In genomic region chr3:129282727-129283327, GRCh38 we compare ENCODE assay signal across 8 cellular contexts. TPM values are rescaled to one million over a fixed set of nuclear protein-coding genes. Genes with fewer than 3 reads are reported as not detected.
DNase-seq lines count a peak whose midpoint lies in the region; ATAC-seq and TF ChIP-seq lines count a peak whose summit lies in the region.

No MANE protein-coding gene starts in this region.

- TF ChIP-seq CTCF in NB4 (IDR thresholded peaks at IDR 0.05; ENCODE audit: low read depth, low read length) (no peak), body of pancreas (IDR thresholded peaks at IDR 0.05) (no peak), upper lobe of right lung (IDR thresholded peaks at IDR 0.05) (no peak), smooth muscle cell (IDR thresholded peaks at IDR 0.05; ENCODE audit: borderline replicate concordance, insufficient read depth, poor library complexity, severe bottlenecking) (no peak), prostate gland (IDR thresholded peaks at IDR 0.05) (no peak)

- peaks cover 11% of the 10 kb centered on the region for H4K20me1 ChIP-seq in smooth muscle cell (ENCODE audit: low read depth)

- H3F3A ChIP-seq in smooth muscle cell (ENCODE audit: low read depth) = peaks cover 6% of the 10 kb centered on the region

- no peak overlapping the region for H3K9ac ChIP-seq in smooth muscle cell (ENCODE audit: low read depth)

- H3K27me3 ChIP-seq in body of pancreas (no peaks in the 10 kb centered on the region), upper lobe of right lung (no peaks in the 10 kb centered on the region), smooth muscle cell (ENCODE audit: low read depth) (no peaks in the 10 kb centered on the region), prostate gland (replicated peaks; ENCODE audit: insufficient read depth) (no peaks in the 10 kb centered on the region)

- no peak for TF ChIP-seq POLR2A in NB4 (IDR thresholded peaks at IDR 0.05; ENCODE audit: extremely low read depth, insufficient read length)
- no peak for TF ChIP-seq POLR2A in body of pancreas (IDR thresholded peaks at IDR 0.05)
- TF ChIP-seq POLR2A in prostate gland (IDR thresholded peaks at IDR 0.05) = no peak

- H3K9me3 ChIP-seq in body of pancreas (no peaks in the 10 kb centered on the region), upper lobe of right lung (no peaks in the 10 kb centered on the region), smooth muscle cell (replicated peaks; ENCODE audit: low read depth) (no peaks in the 10 kb centered on the region), prostate gland (no peaks in the 10 kb centered on the region)

- H3K4me1 ChIP-seq in body of pancreas = peaks cover 17% of the 10 kb centered on the region
- peaks cover 18% of the 10 kb centered on the region for H3K4me1 ChIP-seq in upper lobe of right lung
- peaks cover 13% of the 10 kb centered on the region for H3K4me1 ChIP-seq in smooth muscle cell (ENCODE audit: low read depth)
- H3K4me1 ChIP-seq in prostate gland (replicated peaks) = no peaks in the 10 kb centered on the region

- no peak overlapping the region for H3K4me2 ChIP-seq in smooth muscle cell

- H3K4me3 ChIP-seq in NB4 (ENCODE audit: low read depth, low read length) = no peak overlapping the region
- no peak overlapping the region for H3K4me3 ChIP-seq in body of pancreas
- H3K4me3 ChIP-seq in upper lobe of right lung = no peak overlapping the region
- no peak overlapping the region for H3K4me3 ChIP-seq in smooth muscle cell
- no peak overlapping the region for H3K4me3 ChIP-seq in prostate gland

- H2AFZ ChIP-seq in smooth muscle cell (ENCODE audit: low read depth) = no peak overlapping the region

- H3K36me3 ChIP-seq in body of pancreas (replicated peaks in 1 of 2; ENCODE audit: insufficient read depth in 1 of 2, low read depth in 2 of 2) (no peaks in the 10 kb centered on the region), upper lobe of right lung (peaks cover 12% of the 10 kb centered on the region), smooth muscle cell (ENCODE audit: low read depth) (no peaks in the 10 kb centered on the region), prostate gland (no peaks in the 10 kb centered on the region)

- no peak overlapping the region for H3K27ac ChIP-seq in body of pancreas
- H3K27ac ChIP-seq in upper lobe of right lung = no peak overlapping the region
- H3K27ac ChIP-seq in smooth muscle cell (ENCODE audit: low read depth) = no peak overlapping the region
- H3K27ac ChIP-seq in prostate gland = no peak overlapping the region

- WGBS in body of pancreas, 2 donors = 65 to 80% methylated on average over 6 of the region's 6 CpGs
- 80% methylated on average over 6 of the region's 6 CpGs for WGBS in smooth muscle cell (ENCODE audit: low lambda C conversion rate)
- whole genome bisulfite sequencing in prostate gland = 70% methylated on average over 6 of the region's 6 CpGs

- peak; percentile 16 for DNase-seq in NB4 (ENCODE audit: low read depth)
- peak; percentile 67 for DNase-seq in fibroblast of gingiva (ENCODE audit: low read depth)
- DNase-seq in body of pancreas = no peak
- no peak for DNase-seq in upper lobe of right lung
- DNase-seq in smooth muscle cell (lab: John Stamatoyannopoulos, UW; ENCODE audit: unreplicated experiment) = no peak
- DNase-seq in prostate gland (ENCODE audit: low spot score) = no peak

- intact Hi-C loops in body of pancreas (cut with DNase I) = no loop called here
- intact Hi-C loops in upper lobe of right lung (cut with DNase I) = no loop called here
- intact Hi-C loops in prostate gland (cut with DNase I) = no loop called here

- ATAC-seq in GM18519 (IDR thresholded peaks at IDR 0.05; ENCODE audit: low FRiP score, unreplicated experiment) = peak; percentile 71
- peak; percentile 67 for ATAC-seq in HG02571 (IDR thresholded peaks at IDR 0.05; ENCODE audit: unreplicated experiment)
- ATAC-seq in body of pancreas = no peak
- ATAC-seq in upper lobe of right lung = no peak

- peaks cover 5% of the 10 kb centered on the region for H3K79me2 ChIP-seq in smooth muscle cell (ENCODE audit: low read depth)

RNA-seq across cellular contexts. Expression of gene HMCES, which starts 4.2 kb away (rescaled TPM):
- total RNA-seq in body of pancreas = 10 to 100 TPM; 10.1 to 14.5 TPM
- 34.8 TPM for total RNA-seq in upper lobe of right lung
- total RNA-seq in smooth muscle cell = 9.3 and 15.2 TPM in 2 replicates
- 25.0 and 33.8 TPM in 2 replicates for polyA plus RNA-seq in smooth muscle cell
- total RNA-seq in prostate gland = 10 to 100 TPM; 29.1 to 34.9 TPM

RNA-seq across cellular contexts. Expression of gene COPG1, which starts 33.4 kb away (rescaled TPM):
- total RNA-seq in body of pancreas (10 to 100 TPM; 62.6 to 75.0 TPM), upper lobe of right lung (149 TPM), smooth muscle cell (177 and 210 TPM in 2 replicates), prostate gland (100 to 1,000 TPM; 143 to 220 TPM)
- 228 and 265 TPM in 2 replicates for polyA plus RNA-seq in smooth muscle cell

Comparison
In these comparisons a context has a peak if more than half of its experiments do, and no peak if none do; other contexts are left out.
1. ATAC-seq: peak in GM18519 (single experiment) and HG02571 (single experiment); none in body of pancreas (single experiment) and upper lobe of right lung (single experiment).
2. DNase-seq: peak in NB4 (single experiment) and fibroblast of gingiva (single experiment); none in body of pancreas (0 of 4), upper lobe of right lung (single experiment), smooth muscle cell (single experiment) and prostate gland (single experiment).